In the genomic region with DNA sequence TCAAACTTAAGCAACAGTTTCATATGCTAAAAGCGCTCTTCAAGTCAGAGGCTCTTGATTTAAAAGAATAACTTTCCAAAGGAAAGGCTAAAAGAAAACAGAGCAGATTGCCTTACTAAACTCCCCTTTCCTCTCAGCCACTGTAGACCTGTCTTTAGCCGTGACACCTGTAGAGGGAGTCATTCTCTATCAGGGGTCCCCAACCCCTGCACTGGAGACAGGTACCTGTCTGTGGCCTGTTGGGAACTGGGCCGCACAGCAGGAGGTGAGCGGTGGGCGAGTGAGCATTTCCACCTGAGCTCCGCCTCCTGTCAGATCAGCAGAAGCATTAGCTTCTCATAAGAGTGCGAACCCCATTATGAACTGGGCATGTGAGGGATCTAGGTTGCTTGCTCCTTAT, we compare ENCODE assay signal across 2 cellular contexts.
TF ChIP-seq lines count a peak whose summit lies in the region.

No MANE protein-coding gene starts in this region.

TF ChIP-seq in IMR-90, 13 proteins besides CTCF, POLR2A, EP300 and RAD21:
- TF ChIP-seq, protein P1, sequence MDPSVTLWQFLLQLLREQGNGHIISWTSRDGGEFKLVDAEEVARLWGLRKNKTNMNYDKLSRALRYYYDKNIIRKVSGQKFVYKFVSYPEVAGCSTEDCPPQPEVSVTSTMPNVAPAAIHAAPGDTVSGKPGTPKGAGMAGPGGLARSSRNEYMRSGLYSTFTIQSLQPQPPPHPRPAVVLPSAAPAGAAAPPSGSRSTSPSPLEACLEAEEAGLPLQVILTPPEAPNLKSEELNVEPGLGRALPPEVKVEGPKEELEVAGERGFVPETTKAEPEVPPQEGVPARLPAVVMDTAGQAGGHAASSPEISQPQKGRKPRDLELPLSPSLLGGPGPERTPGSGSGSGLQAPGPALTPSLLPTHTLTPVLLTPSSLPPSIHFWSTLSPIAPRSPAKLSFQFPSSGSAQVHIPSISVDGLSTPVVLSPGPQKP (IDR thresholded peaks at IDR 0.05; ENCODE audit: borderline replicate concordance, low read depth, low read length): no peak
- TF ChIP-seq NFE2L2 (IDR thresholded peaks at IDR 0.05; ENCODE audit: low read depth, low read length) (no peak), RCOR1 (IDR thresholded peaks at IDR 0.05; ENCODE audit: insufficient replicate concordance, low read length) (no peak), MXI1 (IDR thresholded peaks at IDR 0.05; ENCODE audit: borderline replicate concordance, low read depth, low read length) (no peak), FOS (IDR thresholded peaks at IDR 0.05; ENCODE audit: low read depth, low read length) (no peak), MAFK (IDR thresholded peaks at IDR 0.05; ENCODE audit: low read depth, low read length) (no peak), SMC3 (IDR thresholded peaks at IDR 0.05; ENCODE audit: low read depth, low read length) (no peak), RFX5 (IDR thresholded peaks at IDR 0.05; ENCODE audit: low read depth, low read length) (no peak)
- TF ChIP-seq, protein P2, sequence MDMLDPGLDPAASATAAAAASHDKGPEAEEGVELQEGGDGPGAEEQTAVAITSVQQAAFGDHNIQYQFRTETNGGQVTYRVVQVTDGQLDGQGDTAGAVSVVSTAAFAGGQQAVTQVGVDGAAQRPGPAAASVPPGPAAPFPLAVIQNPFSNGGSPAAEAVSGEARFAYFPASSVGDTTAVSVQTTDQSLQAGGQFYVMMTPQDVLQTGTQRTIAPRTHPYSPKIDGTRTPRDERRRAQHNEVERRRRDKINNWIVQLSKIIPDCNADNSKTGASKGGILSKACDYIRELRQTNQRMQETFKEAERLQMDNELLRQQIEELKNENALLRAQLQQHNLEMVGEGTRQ (IDR thresholded peaks at IDR 0.05; ENCODE audit: low read depth, low read length): no peak

TF ChIP-seq in K562, 482 proteins besides CTCF, POLR2A, EP300 and RAD21:
- TF ChIP-seq PYGO2 (tag; IDR thresholded peaks at IDR 0.05) (no peak), CHCHD3 (CRISPR knock-in tag; IDR thresholded peaks at IDR 0.05) (no peak), ZNF431 (CRISPR knock-in tag; IDR thresholded peaks at IDR 0.05) (no peak), ASH1L (IDR thresholded peaks at IDR 0.05; ENCODE audit: borderline replicate concordance, low read depth, partially characterized antibody) (no peak), MECOM (CRISPR knock-in tag; IDR thresholded peaks at IDR 0.05) (no peak), GABPB1 (CRISPR knock-in tag; IDR thresholded peaks at IDR 0.05) (no peak)
- TF ChIP-seq, protein P3, sequence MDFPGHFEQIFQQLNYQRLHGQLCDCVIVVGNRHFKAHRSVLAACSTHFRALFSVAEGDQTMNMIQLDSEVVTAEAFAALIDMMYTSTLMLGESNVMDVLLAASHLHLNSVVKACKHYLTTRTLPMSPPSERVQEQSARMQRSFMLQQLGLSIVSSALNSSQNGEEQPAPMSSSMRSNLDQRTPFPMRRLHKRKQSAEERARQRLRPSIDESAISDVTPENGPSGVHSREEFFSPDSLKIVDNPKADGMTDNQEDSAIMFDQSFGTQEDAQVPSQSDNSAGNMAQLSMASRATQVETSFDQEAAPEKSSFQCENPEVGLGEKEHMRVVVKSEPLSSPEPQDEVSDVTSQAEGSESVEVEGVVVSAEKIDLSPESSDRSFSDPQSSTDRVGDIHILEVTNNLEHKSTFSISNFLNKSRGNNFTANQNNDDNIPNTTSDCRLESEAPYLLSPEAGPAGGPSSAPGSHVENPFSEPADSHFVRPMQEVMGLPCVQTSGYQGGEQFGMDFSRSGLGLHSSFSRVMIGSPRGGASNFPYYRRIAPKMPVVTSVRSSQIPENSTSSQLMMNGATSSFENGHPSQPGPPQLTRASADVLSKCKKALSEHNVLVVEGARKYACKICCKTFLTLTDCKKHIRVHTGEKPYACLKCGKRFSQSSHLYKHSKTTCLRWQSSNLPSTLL (IDR thresholded peaks at IDR 0.05): no peak
- TF ChIP-seq, protein P4, sequence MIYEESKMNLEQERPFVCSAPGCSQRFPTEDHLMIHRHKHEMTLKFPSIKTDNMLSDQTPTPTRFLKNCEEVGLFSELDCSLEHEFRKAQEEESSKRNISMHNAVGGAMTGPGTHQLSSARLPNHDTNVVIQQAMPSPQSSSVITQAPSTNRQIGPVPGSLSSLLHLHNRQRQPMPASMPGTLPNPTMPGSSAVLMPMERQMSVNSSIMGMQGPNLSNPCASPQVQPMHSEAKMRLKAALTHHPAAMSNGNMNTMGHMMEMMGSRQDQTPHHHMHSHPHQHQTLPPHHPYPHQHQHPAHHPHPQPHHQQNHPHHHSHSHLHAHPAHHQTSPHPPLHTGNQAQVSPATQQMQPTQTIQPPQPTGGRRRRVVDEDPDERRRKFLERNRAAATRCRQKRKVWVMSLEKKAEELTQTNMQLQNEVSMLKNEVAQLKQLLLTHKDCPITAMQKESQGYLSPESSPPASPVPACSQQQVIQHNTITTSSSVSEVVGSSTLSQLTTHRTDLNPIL (CRISPR knock-in tag; IDR thresholded peaks at IDR 0.05): no peak
